ENCODE assay signal across 21 cellular contexts in genomic region chr2:233674314-233674713, GRCh38.
DNase-seq lines count a peak whose midpoint lies in the region; ATAC-seq and TF ChIP-seq lines count a peak whose summit lies in the region.
"Had no signal": no experiment of that assay in that cellular context is flagged by ENCODE, and none has a peak within 500 bp of the region (broad histone marks: within the 10 kb centered on the region; RNA-seq: fewer than 3 reads in every experiment).

No MANE protein-coding gene starts in this region.

- H3K79me2 ChIP-seq in OCI-LY3 (ENCODE audit: low read length): no peaks in the 10 kb centered on the region

- H3K9ac ChIP-seq in OCI-LY3 (ENCODE audit: low read length): no peak overlapping the region

- H3K27ac ChIP-seq in OCI-LY3 (ENCODE audit: low read length): no peak overlapping the region
- H3K27ac ChIP-seq: 22Rv1, SJSA1 had no signal

- no peak overlapping the region for H3K4me3 ChIP-seq in OCI-LY3 (ENCODE audit: low read length)
- H3K4me3 ChIP-seq: HAP-1, MG63, SJSA1 had no signal

- no peaks in the 10 kb centered on the region for H3K27me3 ChIP-seq in OCI-LY3 (ENCODE audit: low read depth, low read length)
- H3K27me3 ChIP-seq: BE2C, MG63, SJSA1 had no signal

- no peak overlapping the region for H2AFZ ChIP-seq in OCI-LY3 (ENCODE audit: low read depth, low read length)

- DNase-seq in DMS53 (lab: John Stamatoyannopoulos, UW): peak; percentile 4
- DNase-seq in DMS53 treated with DMSO at 0.1 percent for 48 hours (lab: John Stamatoyannopoulos, UW; ENCODE audit: unreplicated experiment): no peak
- DNase-seq in kidney tubule cell (ENCODE audit: low spot score): peak; percentile 26
- no peak for DNase-seq in putamen (ENCODE audit: low spot score)
- DNase-seq: BE2C; Caco-2; CD4-positive, CD25-positive, alpha-beta regulatory T cell; EL; Kasumi-1; MG63; NCI-H1092; NCI-H1436 treated with DMSO at 0.1 percent for 48 hours; NCI-H2029; NCI-H345; SW 1271 had no signal

- H3K4me1 ChIP-seq in OCI-LY3 (ENCODE audit: low read length): no peaks in the 10 kb centered on the region
- H3K4me1 ChIP-seq: BE2C, Caco-2, SJSA1 had no signal

- no peak overlapping the region for H3K4me2 ChIP-seq in OCI-LY3 (ENCODE audit: low read length)

- no peaks in the 10 kb centered on the region for H4K20me1 ChIP-seq in OCI-LY3 (ENCODE audit: insufficient read depth, low read length)

- H3K36me3 ChIP-seq in OCI-LY3 (replicated peaks; ENCODE audit: low read depth, low read length): no peaks in the 10 kb centered on the region
- H3K36me3 ChIP-seq: BE2C, HAP-1, MG63, SJSA1 had no signal

- ATAC-seq in GM21367 (IDR thresholded peaks at IDR 0.05; ENCODE audit: unreplicated experiment): no peak
- ATAC-seq: Panc1 had no signal

- H3K9me3 ChIP-seq in OCI-LY3 (ENCODE audit: insufficient read depth, low read length): no peaks in the 10 kb centered on the region
- H3K9me3 ChIP-seq: BE2C, Caco-2, HAP-1, MG63, SJSA1 had no signal

- TF ChIP-seq CTCF in OCI-LY3 (IDR thresholded peaks at IDR 0.05; ENCODE audit: low read depth, low read length): 0 out of 2 replicates have a peak, but pooled peaks have one; percentile 12

Comparison
In these comparisons a context has a peak if more than half of its experiments do, and no peak if none do; other contexts are left out.
1. DNase-seq: peak in DMS53 (single experiment) and kidney tubule cell (single experiment); none in DMS53 treated with DMSO at 0.1 percent for 48 hours (single experiment) and putamen (single experiment).